In genomic region chr6:43924222-43924702, GRCh38 we compare ENCODE assay signal across 9 cellular contexts.
DNase-seq lines count a peak whose midpoint lies in the region; ATAC-seq and TF ChIP-seq lines count a peak whose summit lies in the region.
"Had no signal": no experiment of that assay in that cellular context is flagged by ENCODE, and none has a peak within 500 bp of the region (broad histone marks: within the 10 kb centered on the region; RNA-seq: fewer than 3 reads in every experiment).

No MANE protein-coding gene starts in this region.

- no peak overlapping the region for H3K27ac ChIP-seq in gastroesophageal sphincter

- H3K4me3 ChIP-seq in GM12865 (ENCODE audit: low read depth, low read length), result no peak overlapping the region
- no peak overlapping the region for H3K4me3 ChIP-seq in foreskin fibroblast (ENCODE audit: low read depth in 1 of 2, low read length in 2 of 2)
- H3K4me3 ChIP-seq in gastroesophageal sphincter, result no peak overlapping the region

- no peaks in the 10 kb centered on the region for H3K4me1 ChIP-seq in gastroesophageal sphincter

- H3K27ac Mint-ChIP-seq in activated naive CD4-positive, alpha-beta T cell treated with anti-CD3 and anti-CD28 coated beads, Interleukin-2, amount 10 ng/mL, durations not matched to agents 7 days and 5 days, result no peak overlapping the region
- H3K27ac Mint-ChIP-seq: stimulated activated naive CD8-positive, alpha-beta T cell treated with anti-CD3 and anti-CD28 coated beads, Interleukin-15, Interleukin-2, amounts not matched to agents 100 ng/mL and 50 ng/mL, for 24 hours had no signal

- H3K27me3 ChIP-seq in gastroesophageal sphincter, result no peaks in the 10 kb centered on the region

- ATAC-seq in GM21360 (IDR thresholded peaks at IDR 0.05; ENCODE audit: unreplicated experiment) (no peak), gastroesophageal sphincter (no peak)

- no peaks in the 10 kb centered on the region for H3K36me3 Mint-ChIP-seq in activated naive CD4-positive, alpha-beta T cell treated with anti-CD3 and anti-CD28 coated beads, Interleukin-2, amount 10 ng/mL, durations not matched to agents 7 days and 5 days

- H3K9me3 ChIP-seq in gastroesophageal sphincter, result no peaks in the 10 kb centered on the region

- DNase-seq in GM12865 (ENCODE audit: low read depth) (peak; percentile 34), RPMI7951 (ENCODE audit: low read depth) (peak; percentile 76), posterior cingulate gyrus (peak in 6 of 10 donors; percentile 34 to 86 (median 36)), inferior parietal cortex (ENCODE audit: extremely low spot score) (no peak), foreskin fibroblast (no peak)
- DNase-seq in activated naive CD4-positive, alpha-beta T cell treated with anti-CD3 and anti-CD28 coated beads, Interleukin-2, amount 10 ng/mL, durations not matched to agents 7 days and 5 days, result peak; percentile 66

- peaks cover 31% of the 10 kb centered on the region for H3K4me1 Mint-ChIP-seq in activated naive CD4-positive, alpha-beta T cell treated with anti-CD3 and anti-CD28 coated beads, Interleukin-2, amount 10 ng/mL, durations not matched to agents 7 days and 5 days

- peaks cover 15% of the 10 kb centered on the region for H3K27me3 Mint-ChIP-seq in activated naive CD4-positive, alpha-beta T cell treated with anti-CD3 and anti-CD28 coated beads, Interleukin-2, amount 10 ng/mL, durations not matched to agents 7 days and 5 days

- no peak for TF ChIP-seq EP300 in gastroesophageal sphincter (IDR thresholded peaks at IDR 0.05)

- CTCF ChIA-PET in activated naive CD4-positive, alpha-beta T cell treated with anti-CD3 and anti-CD28 coated beads, Interleukin-2, amount 10 ng/mL, durations not matched to agents 7 days and 5 days (lab: Charles Lee), result interaction anchor here (0.8 kb wide), 2 partner anchors 10 to 11 kb away, joined by 3 read pairs; no protein-coding TSS in a partner anchor

- intact Hi-C loops in posterior cingulate gyrus (cut with DNase I), result no loop called here

- no CpG with 5 or more reads among the region's 12 CpGs for whole genome bisulfite sequencing in gastroesophageal sphincter (ENCODE audit: low coverage in 1 of 2), 2 donors

- no peak for TF ChIP-seq POLR2A in gastroesophageal sphincter (IDR thresholded peaks at IDR 0.05)

- no peak overlapping the region for H3K4me3 Mint-ChIP-seq in activated naive CD4-positive, alpha-beta T cell treated with anti-CD3 and anti-CD28 coated beads, Interleukin-2, amount 10 ng/mL, durations not matched to agents 7 days and 5 days
- H3K4me3 Mint-ChIP-seq: stimulated activated naive CD8-positive, alpha-beta T cell treated with anti-CD3 and anti-CD28 coated beads, Interleukin-15, Interleukin-2, amounts not matched to agents 100 ng/mL and 50 ng/mL, for 24 hours had no signal

- no peak for TF ChIP-seq CTCF in GM12865 (IDR thresholded peaks at IDR 0.05; ENCODE audit: insufficient read depth, low read depth, low read length, missing control alignments)
- no peak for TF ChIP-seq CTCF in foreskin fibroblast (IDR thresholded peaks at IDR 0.05; ENCODE audit: low read depth, low read length)
- no peak for TF ChIP-seq CTCF in gastroesophageal sphincter (IDR thresholded peaks at IDR 0.05)

- H3K9me3 Mint-ChIP-seq in activated naive CD4-positive, alpha-beta T cell treated with anti-CD3 and anti-CD28 coated beads, Interleukin-2, amount 10 ng/mL, durations not matched to agents 7 days and 5 days, result no peaks in the 10 kb centered on the region
- H3K9me3 Mint-ChIP-seq: stimulated activated naive CD8-positive, alpha-beta T cell treated with anti-CD3 and anti-CD28 coated beads, Interleukin-15, Interleukin-2, amounts not matched to agents 100 ng/mL and 50 ng/mL, for 24 hours had no signal

- no peaks in the 10 kb centered on the region for H3K36me3 ChIP-seq in gastroesophageal sphincter

Comparison
In these comparisons a context has a peak if more than half of its experiments do, and no peak if none do; other contexts are left out.
1. DNase-seq: peak in GM12865 (single experiment), RPMI7951 (single experiment), activated naive CD4-positive, alpha-beta T cell treated with anti-CD3 and anti-CD28 coated beads, Interleukin-2, amount 10 ng/mL, durations not matched to agents 7 days and 5 days (single experiment) and posterior cingulate gyrus (6 of 10); none in inferior parietal cortex (single experiment) and foreskin fibroblast (0 of 2).